Comparison of ENCODE assay signal across 11 cellular contexts in genomic region chr18:1914489-1914888, GRCh38.
DNase-seq lines count a peak whose midpoint lies in the region; ATAC-seq and TF ChIP-seq lines count a peak whose summit lies in the region.
"Had no signal": no experiment of that assay in that cellular context is flagged by ENCODE, and none has a peak within 500 bp of the region (broad histone marks: within the 10 kb centered on the region; RNA-seq: fewer than 3 reads in every experiment).

No MANE protein-coding gene starts in this region.

- TF ChIP-seq CTCF in Loucy (conservative IDR thresholded peaks at IDR 0.05; ENCODE audit: low read length) (peak; percentile 72), WERI-Rb-1 (IDR thresholded peaks at IDR 0.05; ENCODE audit: low read depth, low read length) (peak; percentile 65), lower lobe of right lung (IDR thresholded peaks at IDR 0.05) (no peak)

- peak; percentile 76 for ATAC-seq in GM18867 (IDR thresholded peaks at IDR 0.05; ENCODE audit: unreplicated experiment)
- no peak for ATAC-seq in HG03196 (IDR thresholded peaks at IDR 0.05; ENCODE audit: unreplicated experiment)
- ATAC-seq in lower lobe of right lung: no peak
- ATAC-seq: activated CD8-positive, alpha-beta T cell treated with anti-CD3 and anti-CD28 coated beads for 36 hours; upper lobe of right lung had no signal

- no peak overlapping the region for H3K9ac ChIP-seq in Loucy (ENCODE audit: low read depth, low read length, poor library complexity, severe bottlenecking)

- H2AFZ ChIP-seq in Loucy (ENCODE audit: low read length): no peak overlapping the region

- H3K4me1 ChIP-seq in Loucy (ENCODE audit: insufficient read depth, low read length, poor library complexity, severe bottlenecking) (no peaks in the 10 kb centered on the region), lower lobe of right lung (no peaks in the 10 kb centered on the region)
- H3K4me1 ChIP-seq: upper lobe of right lung had no signal

- H3K79me2 ChIP-seq in Loucy (ENCODE audit: insufficient read depth, low read length): no peaks in the 10 kb centered on the region

- H3K4me3 ChIP-seq in Loucy (ENCODE audit: low read length, poor library complexity, severe bottlenecking): no peak overlapping the region
- no peak overlapping the region for H3K4me3 ChIP-seq in WERI-Rb-1 (ENCODE audit: low read depth, low read length)
- H3K4me3 ChIP-seq in lower lobe of right lung: no peak overlapping the region
- H3K4me3 ChIP-seq: upper lobe of right lung had no signal

- H3K27me3 ChIP-seq in Loucy (ENCODE audit: insufficient read depth, low read length, poor library complexity, severe bottlenecking): no peaks in the 10 kb centered on the region
- no peaks in the 10 kb centered on the region for H3K27me3 ChIP-seq in WERI-Rb-1 (ENCODE audit: insufficient read depth, low read depth, severe bottlenecking)
- no peaks in the 10 kb centered on the region for H3K27me3 ChIP-seq in lower lobe of right lung (ENCODE audit: low read depth)
- H3K27me3 ChIP-seq: upper lobe of right lung had no signal

- DNase-seq in WERI-Rb-1 (peak; percentile 20), lung microvascular endothelial cell (ENCODE audit: low read depth in 2 of 2) (peak; percentile 0 to 22), NCI-H1436 (lab: John Stamatoyannopoulos, UW) (no peak), NCI-H1417 treated with DMSO at 0.1 percent for 48 hours (lab: John Stamatoyannopoulos, UW) (no peak), lower lobe of right lung (no peak)
- DNase-seq: activated CD8-positive, alpha-beta T cell treated with anti-CD3 and anti-CD28 coated beads for 36 hours; NCI-H510A; upper lobe of right lung had no signal

- intact Hi-C loops in lower lobe of right lung (cut with DNase I): no loop called here

- H3K27ac ChIP-seq in WERI-Rb-1 (no peak overlapping the region), lower lobe of right lung (no peak overlapping the region)
- H3K27ac ChIP-seq: upper lobe of right lung had no signal

- H3F3A ChIP-seq in Loucy (ENCODE audit: low read depth): no peaks in the 10 kb centered on the region

- H3K9me3 ChIP-seq in Loucy (ENCODE audit: insufficient read depth, low read depth, low read length) (peaks cover 16% of the 10 kb centered on the region; the same call in 1 of the 2 replicates), WERI-Rb-1 (ENCODE audit: severe bottlenecking) (peaks cover 15% of the 10 kb centered on the region), lower lobe of right lung (peaks cover 17% of the 10 kb centered on the region)

- no peak overlapping the region for H3K4me2 ChIP-seq in Loucy (ENCODE audit: low read depth, low read length, poor library complexity, severe bottlenecking)

- no peaks in the 10 kb centered on the region for H3K36me3 ChIP-seq in Loucy (ENCODE audit: insufficient read depth, low read length)
- no peaks in the 10 kb centered on the region for H3K36me3 ChIP-seq in WERI-Rb-1
- no peaks in the 10 kb centered on the region for H3K36me3 ChIP-seq in lower lobe of right lung
- H3K36me3 ChIP-seq: upper lobe of right lung had no signal

- H3K9me2 ChIP-seq in Loucy (replicated peaks; ENCODE audit: low read depth, low read length): no peaks in the 10 kb centered on the region

- H4K20me1 ChIP-seq in Loucy (ENCODE audit: insufficient read depth, low read length, poor library complexity, severe bottlenecking): no peaks in the 10 kb centered on the region

Comparison
In these comparisons a context has a peak if more than half of its experiments do, and no peak if none do; other contexts are left out.
1. DNase-seq: peak in WERI-Rb-1 (single experiment) and lung microvascular endothelial cell (2 of 2); none in NCI-H1436 (single experiment), NCI-H1417 treated with DMSO at 0.1 percent for 48 hours (single experiment) and lower lobe of right lung (single experiment).